In genomic region chr16:60064026-60064425, GRCh38 we compare ENCODE assay signal across 23 cellular contexts.
"Had no signal": no experiment of that assay in that cellular context is flagged by ENCODE, and none has a peak within 500 bp of the region (broad histone marks: within the 10 kb centered on the region; RNA-seq: fewer than 3 reads in every experiment).

No MANE protein-coding gene starts in this region.

- H3K27me3 ChIP-seq: ovary, suprapubic skin, tibial artery, upper lobe of right lung had no signal

- FAIRE-seq: urothelium cell line had no signal

- H3K27ac ChIP-seq: left ventricle myocardium inferior, ovary, prostate gland, skin epidermis, suprapubic skin, thoracic aorta, tibial artery, upper lobe of right lung had no signal

- H3K9me3 ChIP-seq: left ventricle myocardium inferior, ovary, prostate gland, suprapubic skin, thoracic aorta, tibial artery, upper lobe of right lung had no signal

- H3K36me3 ChIP-seq: left ventricle myocardium inferior, ovary, prostate gland, suprapubic skin, thoracic aorta, tibial artery, upper lobe of right lung had no signal

- H3K4me3 ChIP-seq: left ventricle myocardium inferior, lung, mucosa of descending colon, ovary, prostate gland, skin epidermis, suprapubic skin, thoracic aorta, tibial artery, upper lobe of right lung had no signal

- DNase-seq: hypothalamus; immature natural killer cell; islet precursor cell; left ventricle myocardium inferior; midbrain; mucosa of descending colon; naive thymus-derived CD4-positive, alpha-beta T cell; ovary; retina; right cardiac atrium; stimulated activated CD4-positive, alpha-beta T cell treated with anti-CD3 and anti-CD28 coated beads, Interleukin-12 subunit alpha, Interleukin-12 subunit beta, amount 100 ng/mL, for 4 hours; stimulated activated CD4-positive, alpha-beta T cell treated with anti-CD3 and anti-CD28 coated beads, Interleukin-15, amount 100 ng/mL, for 24 hours; stimulated activated CD4-positive, alpha-beta T cell treated with anti-CD3 and anti-CD28 coated beads, Interleukin-4, amount 100 ng/mL, for 24 hours; stimulated activated naive CD4-positive, alpha-beta T cell; tibial artery; trophoblast cell; upper lobe of right lung had no signal

- H3K4me1 ChIP-seq: left ventricle myocardium inferior, prostate gland, suprapubic skin, tibial artery, upper lobe of right lung had no signal
